17 cellular contexts compared by ENCODE assay signal in genomic region chr10:83677795-83678194, GRCh38.
DNase-seq lines count a peak whose midpoint lies in the region; ATAC-seq and TF ChIP-seq lines count a peak whose summit lies in the region.
"Had no signal": no experiment of that assay in that cellular context is flagged by ENCODE, and none has a peak within 500 bp of the region (broad histone marks: within the 10 kb centered on the region; RNA-seq: fewer than 3 reads in every experiment).

No MANE protein-coding gene starts in this region.

- no peaks in the 10 kb centered on the region for H3K36me3 ChIP-seq in cardiac muscle cell
- H3K36me3 ChIP-seq in adipocyte (ENCODE audit: control insufficient read depth, insufficient read depth, low read length, severe bottlenecking) = no peaks in the 10 kb centered on the region
- no peaks in the 10 kb centered on the region for H3K36me3 ChIP-seq in CD8-positive, alpha-beta memory T cell (ENCODE audit: insufficient read depth, low read length)

- H3K4me1 Mint-ChIP-seq in CD8-positive, alpha-beta memory T cell = peaks cover 14 to 28% (median 28%) of the 10 kb centered on the region in 3 donors

- H3K9ac ChIP-seq in adipocyte (ENCODE audit: low read length) = no peak overlapping the region

- CTCF ChIA-PET in CD8-positive, alpha-beta memory T cell (lab: Charles Lee) = no interaction called here

- TF ChIP-seq CTCF in cardiac muscle cell (IDR thresholded peaks at IDR 0.05; ENCODE audit: low read depth, low read length) = no peak

- peak; percentile 20 for ATAC-seq in HG03103 (IDR thresholded peaks at IDR 0.05; ENCODE audit: low read depth, unreplicated experiment)
- ATAC-seq in GM19467 (IDR thresholded peaks at IDR 0.05; ENCODE audit: unreplicated experiment) = no peak

- H3K4me1 ChIP-seq in cardiac muscle cell (ENCODE audit: low read depth) (no peaks in the 10 kb centered on the region), adipocyte (ENCODE audit: control insufficient read depth, insufficient read depth, low read length) (no peaks in the 10 kb centered on the region)
- H3K4me1 ChIP-seq in CD8-positive, alpha-beta memory T cell (ENCODE audit: insufficient read depth, low read length) = no peaks in the 10 kb centered on the region

- no peaks in the 10 kb centered on the region for H3K36me3 Mint-ChIP-seq in CD8-positive, alpha-beta memory T cell
- H3K36me3 Mint-ChIP-seq: type B pancreatic cell had no signal

- H3K9me3 ChIP-seq in cardiac muscle cell (ENCODE audit: low read depth) = no peaks in the 10 kb centered on the region
- no peaks in the 10 kb centered on the region for H3K9me3 ChIP-seq in adipocyte (ENCODE audit: control insufficient read depth, low read length)
- no peaks in the 10 kb centered on the region for H3K9me3 ChIP-seq in CD8-positive, alpha-beta memory T cell (ENCODE audit: low read length)

- POLR2A ChIA-PET in CD8-positive, alpha-beta memory T cell (lab: Charles Lee) = no interaction called here

- H3K27ac ChIP-seq in cardiac muscle cell = no peak overlapping the region
- H3K27ac ChIP-seq in CD8-positive, alpha-beta memory T cell (ENCODE audit: low read depth, low read length) = no peak overlapping the region

- H3K4me3 ChIP-seq in cardiac muscle cell = no peak overlapping the region
- no peak overlapping the region for H3K4me3 ChIP-seq in adipocyte (ENCODE audit: low read length)
- H3K4me3 ChIP-seq in CD8-positive, alpha-beta memory T cell (ENCODE audit: low read length) = no peak overlapping the region

- peak; percentile 1 to 36 for DNase-seq in cardiac muscle cell (ENCODE audit: low read depth in 1 of 2, low spot score in 1 of 2)
- no peak for DNase-seq in cardiac septum (ENCODE audit: low spot score)
- peak; percentile 22 for DNase-seq in adipocyte (ENCODE audit: low read depth)
- peak; percentile 22 for DNase-seq in retina
- DNase-seq in activated T-cell treated with anti-CD3 and anti-CD28 coated beads for 4 hours = no peak
- no peak for DNase-seq in CD8-positive, alpha-beta memory T cell
- DNase-seq: ACHN; activated CD4-positive, alpha-beta memory T cell treated with anti-CD3 and anti-CD28 coated beads, Interleukin-2, amount 10 ng/mL, durations not matched to agents 7 days and 5 days; activated effector memory CD4-positive, alpha-beta T cell treated with anti-CD3 and anti-CD28 coated beads, Interleukin-2, amount 50 U/mL, for 16 hours; Calu3; GOT3; NCI-H1092 treated with DMSO at 0.1 percent for 48 hours; stimulated activated CD8-positive, alpha-beta memory T cell treated with anti-CD3 and anti-CD28 coated beads, Interleukin-4, amount 100 ng/mL, for 48 hours had no signal

- intact Hi-C loops in cardiac septum (cut with DNase I) = no loop called here

- no peaks in the 10 kb centered on the region for H3K27me3 Mint-ChIP-seq in CD8-positive, alpha-beta memory T cell
- H3K27me3 Mint-ChIP-seq: activated CD4-positive, alpha-beta memory T cell treated with anti-CD3 and anti-CD28 coated beads, Interleukin-2, amount 10 ng/mL, durations not matched to agents 7 days and 5 days; type B pancreatic cell had no signal

- no peak overlapping the region for H3K4me3 Mint-ChIP-seq in CD8-positive, alpha-beta memory T cell
- H3K4me3 Mint-ChIP-seq: activated CD4-positive, alpha-beta memory T cell treated with anti-CD3 and anti-CD28 coated beads, Interleukin-2, amount 10 ng/mL, durations not matched to agents 7 days and 5 days; T-helper 2 cell treated with Interferon-gamma antibody and Interleukin-4, amounts not matched to agents 5 μg/mL and 100 μg/mL, for 36 hours; type B pancreatic cell had no signal

- H3K9me3 Mint-ChIP-seq in CD8-positive, alpha-beta memory T cell = no peaks in the 10 kb centered on the region
- H3K9me3 Mint-ChIP-seq: activated CD4-positive, alpha-beta memory T cell treated with anti-CD3 and anti-CD28 coated beads, Interleukin-2, amount 10 ng/mL, durations not matched to agents 7 days and 5 days; T-helper 2 cell treated with Interferon-gamma antibody and Interleukin-4, amounts not matched to agents 5 μg/mL and 100 μg/mL, for 36 hours; type B pancreatic cell had no signal

- no peaks in the 10 kb centered on the region for H3K27me3 ChIP-seq in cardiac muscle cell
- H3K27me3 ChIP-seq in adipocyte (replicated peaks; ENCODE audit: control insufficient read depth, insufficient read depth, low read length) = no peaks in the 10 kb centered on the region
- no peaks in the 10 kb centered on the region for H3K27me3 ChIP-seq in CD8-positive, alpha-beta memory T cell (ENCODE audit: insufficient read depth, low read length, poor library complexity, severe bottlenecking)

- no peak overlapping the region for H3K27ac Mint-ChIP-seq in CD8-positive, alpha-beta memory T cell
- H3K27ac Mint-ChIP-seq: activated CD4-positive, alpha-beta memory T cell treated with anti-CD3 and anti-CD28 coated beads, Interleukin-2, amount 10 ng/mL, durations not matched to agents 7 days and 5 days; T-helper 2 cell treated with Interferon-gamma antibody and Interleukin-4, amounts not matched to agents 5 μg/mL and 100 μg/mL, for 36 hours; type B pancreatic cell had no signal

Comparison
In these comparisons a context has a peak if more than half of its experiments do, and no peak if none do; other contexts are left out.
1. DNase-seq: peak in cardiac muscle cell (2 of 2), adipocyte (single experiment) and retina (single experiment); none in cardiac septum (single experiment), activated T-cell treated with anti-CD3 and anti-CD28 coated beads for 4 hours (single experiment) and CD8-positive, alpha-beta memory T cell (0 of 5).